ENCODE assay signal across 20 cellular contexts in the genomic region with DNA sequence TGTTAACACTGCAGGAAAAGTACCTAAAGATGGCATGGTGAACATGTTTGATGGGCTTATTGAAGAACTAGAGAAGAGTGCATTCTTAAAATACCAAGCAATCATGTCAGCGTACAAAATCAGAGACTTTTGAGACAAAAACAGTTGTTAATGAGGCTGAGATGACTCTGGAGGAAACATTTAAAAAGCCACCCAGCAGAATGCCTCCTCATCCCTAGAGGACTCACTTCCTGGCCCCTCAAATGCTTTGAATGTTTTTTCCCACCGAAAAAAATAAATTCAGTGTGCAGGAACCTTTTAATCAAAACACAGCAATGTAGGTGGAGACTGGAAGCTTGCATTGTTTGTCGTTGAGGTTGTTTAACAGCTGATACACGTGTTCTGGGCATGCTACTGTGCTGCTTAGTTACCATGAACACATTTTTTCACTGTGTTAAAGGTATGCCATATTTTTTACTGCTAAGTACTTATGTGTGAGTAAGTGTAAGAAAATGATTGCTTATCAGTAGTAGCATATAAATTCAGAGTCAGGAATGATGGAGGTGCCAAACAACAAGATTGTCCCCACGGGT.
"Had no signal": no experiment of that assay in that cellular context is flagged by ENCODE, and none has a peak within 500 bp of the region (broad histone marks: within the 10 kb centered on the region; RNA-seq: fewer than 3 reads in every experiment).

No MANE protein-coding gene starts in this region.

- H3K79me2 ChIP-seq: parathyroid adenoma had no signal

- H3K9ac ChIP-seq: parathyroid adenoma had no signal

- H3K27me3 ChIP-seq: esophagus squamous epithelium, gastroesophageal sphincter, upper lobe of left lung, uterus had no signal

- H3K4me3 ChIP-seq: esophagus squamous epithelium, gastroesophageal sphincter, lung, prostate gland, skin epidermis, upper lobe of left lung, uterus had no signal

- DNase-seq: effector memory CD8-positive, alpha-beta T cell; esophagus squamous epithelium; foreskin fibroblast; glutamatergic neuron; left colon; left ventricle myocardium superior; mesenchymal stem cell; naive B cell; occipital lobe; stimulated activated CD4-positive, alpha-beta T cell treated with anti-CD3 and anti-CD28 coated beads, Interleukin-2, amount 100 ng/mL, for 48 hours; stimulated activated naive CD4-positive, alpha-beta T cell treated with Interleukin-2 at 50 U/mL for 16 hours; upper lobe of left lung; uterus had no signal

- H2AFZ ChIP-seq: parathyroid adenoma had no signal

- H3K36me3 ChIP-seq: esophagus squamous epithelium, gastroesophageal sphincter, prostate gland, upper lobe of left lung, uterus had no signal

- H3K9me3 ChIP-seq: esophagus squamous epithelium, prostate gland, uterus had no signal

- H3K27ac ChIP-seq: epithelial cell of prostate, esophagus squamous epithelium, gastroesophageal sphincter, parathyroid adenoma, prostate gland, skin epidermis, upper lobe of left lung, uterus had no signal

- FAIRE-seq: colon had no signal

- H3K4me1 ChIP-seq: esophagus squamous epithelium, gastroesophageal sphincter, parathyroid adenoma, prostate gland, upper lobe of left lung, uterus had no signal
